Comparison of ENCODE assay signal across 27 cellular contexts in the genomic region with DNA sequence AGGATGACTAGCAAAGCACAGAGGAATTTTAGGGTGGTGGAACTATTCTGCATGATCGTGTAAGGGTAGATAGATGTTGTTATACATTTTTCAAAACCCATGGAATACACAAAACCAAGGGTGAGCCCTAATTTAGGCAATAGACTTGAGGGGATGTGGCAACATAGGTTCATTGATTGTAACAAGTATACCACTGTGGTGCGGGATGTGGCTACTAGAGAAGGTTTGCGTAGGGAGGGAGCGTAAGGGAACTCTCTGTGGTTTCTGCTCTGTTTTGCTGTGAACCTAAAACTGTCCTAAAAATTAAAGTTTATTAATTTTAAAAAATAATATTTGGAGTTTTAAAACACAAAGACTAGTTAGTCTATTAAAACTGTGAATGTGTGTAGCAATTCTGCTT.
A peak's percentile ranks its signal among the peaks of the same experiment; 100 is the strongest.
DNase-seq lines count a peak whose midpoint lies in the region; ATAC-seq and TF ChIP-seq lines count a peak whose summit lies in the region.
"Had no signal": no experiment of that assay in that cellular context is flagged by ENCODE, and none has a peak within 500 bp of the region (broad histone marks: within the 10 kb centered on the region; RNA-seq: fewer than 3 reads in every experiment).

No MANE protein-coding gene starts in this region.

- ATAC-seq in heart right ventricle (no peak), HG03045 (IDR thresholded peaks at IDR 0.05; ENCODE audit: unreplicated experiment) (no peak), GM18502 (IDR thresholded peaks at IDR 0.05; ENCODE audit: poor library complexity, unreplicated experiment) (no peak)
- ATAC-seq: body of pancreas, HepG2, sciatic nerve had no signal

- H3K4me1 ChIP-seq in heart right ventricle = peaks cover 0 to 51% (median 24%) of the 10 kb centered on the region in 9 donors
- H3K4me1 ChIP-seq in skeletal muscle tissue (ENCODE audit: control insufficient read depth in 3 of 3, insufficient read depth in 3 of 3, low read length in 3 of 3) = peaks cover 37 to 49% (median 40%) of the 10 kb centered on the region in 3 donors
- H3K4me1 ChIP-seq: body of pancreas had no signal

- 97 to 99% methylated on average over 4 of the region's 4 CpGs for WGBS in heart right ventricle, 2 donors

- H3K9ac ChIP-seq in skeletal muscle tissue (ENCODE audit: low read depth in 1 of 3, low read length in 3 of 3) = no peak overlapping the region
- H3K9ac ChIP-seq: neural progenitor cell had no signal

- H3K36me3 ChIP-seq in heart right ventricle (peaks cover 0 to 63% (median 0%) of the 10 kb centered on the region in 9 donors), skeletal muscle tissue (ENCODE audit: control insufficient read depth in 3 of 3, insufficient read depth in 3 of 3, low read length in 3 of 3) (no peaks in the 10 kb centered on the region)

- H3K4me3 ChIP-seq in heart right ventricle (no peak overlapping the region), skeletal muscle tissue (ENCODE audit: low read length in 3 of 3) (no peak overlapping the region)
- no peak overlapping the region for H3K4me3 ChIP-seq in Jurkat, Clone E6-1 (ENCODE audit: low read length)
- H3K4me3 ChIP-seq: body of pancreas, GM23338, lung, neural progenitor cell, testis had no signal

- H3K27me3 ChIP-seq in heart right ventricle = no peaks in the 10 kb centered on the region
- H3K27me3 ChIP-seq in skeletal muscle tissue (ENCODE audit: control insufficient read depth in 3 of 3, insufficient read depth in 3 of 3, low read length in 3 of 3) = no peaks in the 10 kb centered on the region
- H3K27me3 ChIP-seq: body of pancreas, neural progenitor cell, testis had no signal

- TF ChIP-seq CTCF in heart right ventricle (IDR thresholded peaks at IDR 0.05) = no peak

- H3K27ac ChIP-seq in heart right ventricle = peak overlapping the region in 7 of 10 donors; percentile 24 to 74 (median 66)
- H3K27ac ChIP-seq in skeletal muscle tissue (ENCODE audit: low read depth, low read length) = peak overlapping the region; percentile 86
- H3K27ac ChIP-seq: body of pancreas, C4-2B, neural progenitor cell had no signal

- no peaks in the 10 kb centered on the region for H3K9me3 ChIP-seq in heart right ventricle
- H3K9me3 ChIP-seq in skeletal muscle tissue (ENCODE audit: control insufficient read depth in 3 of 3, low read length in 3 of 3) = no peaks in the 10 kb centered on the region
- H3K9me3 ChIP-seq: body of pancreas, testis had no signal

- DNase-seq in heart right ventricle (no peak), cardiac septum (ENCODE audit: low spot score) (no peak), CD1c-positive myeloid dendritic cell (ENCODE audit: extremely low spot score) (no peak)
- DNase-seq in Jurkat, Clone E6-1 (ENCODE audit: low read depth, low spot score) = peak; percentile 28
- peak; percentile 5 for DNase-seq in central memory CD4-positive, alpha-beta T cell
- DNase-seq: activated CD4-positive, alpha-beta T cell treated with anti-CD3 and anti-CD28 coated beads for 1 hour; activated CD8-positive, alpha-beta memory T cell treated with anti-CD3 and anti-CD28 coated beads, Interleukin-2, amount 50 U/mL, for 4 hours; body of pancreas; DMS 273 treated with DMSO at 0.1 percent for 48 hours; Kasumi-1; kidney; NCI-H146; NCI-H2107; NCI-H446; NCI-H82; stimulated activated CD4-positive, alpha-beta T cell treated with anti-CD3 and anti-CD28 coated beads, Interleukin-15, amount 100 ng/mL, for 24 hours; stimulated activated naive CD4-positive, alpha-beta T cell; testis had no signal

- intact Hi-C loops in heart right ventricle (cut with DNase I) = no loop called here
- intact Hi-C loops in cardiac septum (cut with DNase I) = no loop called here

Comparison
In these comparisons a context has a peak if more than half of its experiments do, and no peak if none do; other contexts are left out.
1. DNase-seq: peak in Jurkat, Clone E6-1 (single experiment) and central memory CD4-positive, alpha-beta T cell (single experiment); none in heart right ventricle (0 of 2), cardiac septum (single experiment) and CD1c-positive myeloid dendritic cell (single experiment).